In genomic region chr22:18056802-18057474, GRCh38 we compare ENCODE assay signal across 9 cellular contexts. TPM values are rescaled to one million over a fixed set of nuclear protein-coding genes. Genes with fewer than 3 reads are reported as not detected.
DNase-seq lines count a peak whose midpoint lies in the region; ATAC-seq, FAIRE-seq and TF ChIP-seq lines count a peak whose summit lies in the region.
"Had no signal": no experiment of that assay in that cellular context is flagged by ENCODE, and none has a peak within 500 bp of the region (broad histone marks: within the 10 kb centered on the region; RNA-seq: fewer than 3 reads in every experiment).

No MANE protein-coding gene starts in this region.

- peak overlapping the region; percentile 60 for H3K27ac ChIP-seq in colonic mucosa

- FAIRE-seq in GM19239 (lab: Jason Lieb, UNC) = peak; percentile 35

- no peaks in the 10 kb centered on the region for H3K36me3 ChIP-seq in colonic mucosa

- H3K27me3 ChIP-seq in colonic mucosa = no peaks in the 10 kb centered on the region

- ATAC-seq in HG03064 (IDR thresholded peaks at IDR 0.05; ENCODE audit: low read depth, unreplicated experiment) (peak; percentile 62), HG03039 (IDR thresholded peaks at IDR 0.05; ENCODE audit: unreplicated experiment) (no peak)
- peak; percentile 90 for ATAC-seq in stimulated activated memory B cell treated with anti-CD40 and anti-IgM and Interleukin-4, amounts not matched to agents 10 μg/mL and 1 μg/mL and 100 μg/mL, for 72 hours

- peak overlapping the region; percentile 78 for H3K4me3 Mint-ChIP-seq in stimulated activated memory B cell treated with anti-CD40 and anti-IgM and Interleukin-4, amounts not matched to agents 10 μg/mL and 1 μg/mL and 100 μg/mL, for 72 hours

- no peaks in the 10 kb centered on the region for H3K9me3 Mint-ChIP-seq in stimulated activated memory B cell treated with anti-CD40 and anti-IgM and Interleukin-4, amounts not matched to agents 10 μg/mL and 1 μg/mL and 100 μg/mL, for 72 hours

- H3K4me1 Mint-ChIP-seq in stimulated activated memory B cell treated with anti-CD40 and anti-IgM and Interleukin-4, amounts not matched to agents 10 μg/mL and 1 μg/mL and 100 μg/mL, for 72 hours = peaks cover 65% of the 10 kb centered on the region

- H3K4me3 ChIP-seq in colonic mucosa = no peak overlapping the region

- H3K9ac ChIP-seq in colonic mucosa (ENCODE audit: low read depth in 2 of 2, low read length in 2 of 2) = peak overlapping the region in 1 of 2 donors; percentile 30

- H3K27ac Mint-ChIP-seq in stimulated activated memory B cell treated with anti-CD40 and anti-IgM and Interleukin-4, amounts not matched to agents 10 μg/mL and 1 μg/mL and 100 μg/mL, for 72 hours = peak overlapping the region; percentile 98

- no peaks in the 10 kb centered on the region for H3K36me3 Mint-ChIP-seq in stimulated activated memory B cell treated with anti-CD40 and anti-IgM and Interleukin-4, amounts not matched to agents 10 μg/mL and 1 μg/mL and 100 μg/mL, for 72 hours

- H3K9me3 ChIP-seq in colonic mucosa = no peaks in the 10 kb centered on the region

- DNase-seq in GM19239 (ENCODE audit: insufficient read length, low spot score) (peak; percentile 70), colonic mucosa (no peak), NCI-H2107 treated with DMSO at 0.1 percent for 48 hours (lab: John Stamatoyannopoulos, UW; ENCODE audit: unreplicated experiment) (no peak), SHP77 (lab: John Stamatoyannopoulos, UW) (no peak), NCI-H2196 treated with DMSO at 0.1 percent for 48 hours (lab: John Stamatoyannopoulos, UW; ENCODE audit: unreplicated experiment) (no peak)
- DNase-seq: stimulated activated CD4-positive, alpha-beta T cell treated with anti-CD3 and anti-CD28 coated beads, Interleukin-2, amount 100 ng/mL, for 24 hours had no signal

- peaks cover 4% of the 10 kb centered on the region for H3K4me1 ChIP-seq in colonic mucosa

- no peaks in the 10 kb centered on the region for H3K27me3 Mint-ChIP-seq in stimulated activated memory B cell treated with anti-CD40 and anti-IgM and Interleukin-4, amounts not matched to agents 10 μg/mL and 1 μg/mL and 100 μg/mL, for 72 hours

- intact Hi-C loops in colonic mucosa (cut with DNase I) = no loop called here

- TF ChIP-seq CTCF in colonic mucosa (IDR thresholded peaks at IDR 0.05) = no peak

RNA-seq across cellular contexts. Expression of gene PEX26, which starts 20.9 kb away (rescaled TPM):
- 100 to 1,000 TPM in 1 of 2 donors, 10 to 100 TPM in 1; 86.7 to 128 TPM for total RNA-seq in colonic mucosa

RNA-seq across cellular contexts. Expression of gene MICAL3, which starts 32.6 kb away (rescaled TPM):
- 10 to 100 TPM; 72.5 to 84.5 TPM for total RNA-seq in colonic mucosa

RNA-seq across cellular contexts. Expression of gene TUBA8, which starts 53.7 kb away (rescaled TPM):
- 1 to 10 TPM; 1.6 TPM for total RNA-seq in colonic mucosa
